Comparison of ENCODE assay signal across 8 cellular contexts in the genomic region with DNA sequence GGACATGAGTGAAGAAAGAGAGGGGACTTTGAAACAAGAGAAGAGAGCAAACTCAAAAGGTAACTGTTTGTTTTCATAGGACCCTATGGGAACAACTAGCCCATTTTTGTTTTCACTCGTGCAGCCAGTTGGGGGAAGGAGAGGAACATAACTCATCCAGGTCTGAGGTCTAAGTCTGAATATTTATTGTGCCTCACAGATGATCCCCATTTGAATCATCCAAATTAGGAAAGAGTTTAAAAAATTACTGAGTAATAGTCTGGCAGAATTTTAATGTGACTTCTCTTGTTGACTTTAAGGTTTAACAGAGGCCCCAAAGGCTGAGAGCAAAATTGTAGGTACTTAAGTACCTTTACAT. TPM values are rescaled to one million over a fixed set of nuclear protein-coding genes. Genes with fewer than 3 reads are reported as not detected.
A peak's percentile ranks its signal among the peaks of the same experiment; 100 is the strongest.
DNase-seq lines count a peak whose midpoint lies in the region; ATAC-seq and TF ChIP-seq lines count a peak whose summit lies in the region.

No MANE protein-coding gene starts in this region.

- POLR2A ChIA-PET in CD8-positive, alpha-beta memory T cell (lab: Charles Lee), result interaction anchor here (1.8 kb wide), 1 partner anchor 37 kb away, joined by 7 read pairs; no protein-coding TSS in a partner anchor

- no peak for TF ChIP-seq CTCF in neutrophil (IDR thresholded peaks at IDR 0.05)

- peak overlapping the region; percentile 87 to 98 (median 92) for H3K4me3 Mint-ChIP-seq in CD8-positive, alpha-beta memory T cell
- H3K4me3 Mint-ChIP-seq in dendritic cell treated with granulocyte-macrophage colony-stimulating factor and Interleukin-4, amounts not matched to agents 40 ng/mL and 50 ng/mL, for 4 days, result peak overlapping the region; percentile 80

- no peaks in the 10 kb centered on the region for H3K9me3 Mint-ChIP-seq in CD8-positive, alpha-beta memory T cell
- H3K9me3 Mint-ChIP-seq in dendritic cell treated with granulocyte-macrophage colony-stimulating factor and Interleukin-4, amounts not matched to agents 40 ng/mL and 50 ng/mL, for 4 days, result no peaks in the 10 kb centered on the region

- no peak for ATAC-seq in GM18511 (IDR thresholded peaks at IDR 0.05; ENCODE audit: unreplicated experiment)
- ATAC-seq in SK-N-SH treated with all-trans-retinoic acid at 6 μM for 48 hours, result no peak

- H3K4me1 Mint-ChIP-seq in CD8-positive, alpha-beta memory T cell, result peaks cover 40 to 56% (median 54%) of the 10 kb centered on the region in 3 donors
- H3K4me1 Mint-ChIP-seq in dendritic cell treated with granulocyte-macrophage colony-stimulating factor and Interleukin-4, amounts not matched to agents 40 ng/mL and 50 ng/mL, for 4 days (ENCODE audit: low read depth), result peaks cover 23% of the 10 kb centered on the region

- no peaks in the 10 kb centered on the region for H3K36me3 ChIP-seq in CD8-positive, alpha-beta memory T cell (ENCODE audit: insufficient read depth, low read length)
- H3K36me3 ChIP-seq in neutrophil, result no peaks in the 10 kb centered on the region

- H3K27me3 ChIP-seq in CD8-positive, alpha-beta memory T cell (ENCODE audit: insufficient read depth, low read length, poor library complexity, severe bottlenecking), result no peaks in the 10 kb centered on the region
- H3K27me3 ChIP-seq in neutrophil, result no peaks in the 10 kb centered on the region

- H3K4me1 ChIP-seq in CD8-positive, alpha-beta memory T cell (ENCODE audit: insufficient read depth, low read length), result peaks cover 32% of the 10 kb centered on the region
- peaks cover 66 to 72% of the 10 kb centered on the region in 2 experiments for H3K4me1 ChIP-seq in neutrophil (ENCODE audit: control insufficient read depth in 1 of 2, insufficient read depth in 1 of 2, low read depth in 1 of 2, low read length in 1 of 2)

- CTCF ChIA-PET in CD8-positive, alpha-beta memory T cell (lab: Charles Lee), result interaction anchor here (1.0 to 2.2 kb wide), 7 partner anchors 9 to 120 kb away, joined by 3 to 8 read pairs (median 3); no protein-coding TSS in a partner anchor

- intact Hi-C loops in dendritic cell treated with granulocyte-macrophage colony-stimulating factor and Interleukin-4, amounts not matched to agents 40 ng/mL and 50 ng/mL, for 4 days (cut with micrococcal nuclease), result no loop called here

- no peak for DNase-seq in CD8-positive, alpha-beta memory T cell
- DNase-seq in Jurkat, Clone E6-1 (ENCODE audit: low read depth, low spot score), result no peak
- DNase-seq in NCI-H526 (lab: John Stamatoyannopoulos, UW) (no peak), KG1 (lab: John Stamatoyannopoulos, UW) (no peak)

- no peaks in the 10 kb centered on the region for H3K27me3 Mint-ChIP-seq in CD8-positive, alpha-beta memory T cell
- H3K27me3 Mint-ChIP-seq in dendritic cell treated with granulocyte-macrophage colony-stimulating factor and Interleukin-4, amounts not matched to agents 40 ng/mL and 50 ng/mL, for 4 days, result no peaks in the 10 kb centered on the region

- no peaks in the 10 kb centered on the region for H3K9me3 ChIP-seq in CD8-positive, alpha-beta memory T cell (ENCODE audit: low read length)
- H3K9me3 ChIP-seq in neutrophil, result no peaks in the 10 kb centered on the region

- H3K27ac Mint-ChIP-seq in CD8-positive, alpha-beta memory T cell, result peak overlapping the region; percentile 97 to 100 (median 100)
- peak overlapping the region; percentile 88 for H3K27ac Mint-ChIP-seq in dendritic cell treated with granulocyte-macrophage colony-stimulating factor and Interleukin-4, amounts not matched to agents 40 ng/mL and 50 ng/mL, for 4 days

- peaks cover 0 to 5% (median 0%) of the 10 kb centered on the region in 3 donors for H3K36me3 Mint-ChIP-seq in CD8-positive, alpha-beta memory T cell
- no peaks in the 10 kb centered on the region for H3K36me3 Mint-ChIP-seq in dendritic cell treated with granulocyte-macrophage colony-stimulating factor and Interleukin-4, amounts not matched to agents 40 ng/mL and 50 ng/mL, for 4 days (ENCODE audit: low read depth)

- peak overlapping the region; percentile 67 for H3K4me3 ChIP-seq in CD8-positive, alpha-beta memory T cell (ENCODE audit: low read length)
- H3K4me3 ChIP-seq in Jurkat, Clone E6-1 (ENCODE audit: low read length), result peak overlapping the region; percentile 57
- peak overlapping the region; percentile 58 to 65 for H3K4me3 ChIP-seq in neutrophil (ENCODE audit: low read depth in 1 of 2, low read length in 1 of 2)

- peak overlapping the region; percentile 99 for H3K27ac ChIP-seq in CD8-positive, alpha-beta memory T cell (ENCODE audit: low read depth, low read length)
- H3K27ac ChIP-seq in neutrophil, result peak overlapping the region; percentile 89

TF ChIP-seq in SK-N-SH treated with all-trans-retinoic acid at 6 μM for 48 hours, 23 proteins besides CTCF, POLR2A, EP300 and RAD21:
- no peak for TF ChIP-seq POU6F1 (CRISPR knock-in tag; IDR thresholded peaks at IDR 0.05; ENCODE audit: borderline replicate concordance, low read depth)

RNA-seq across cellular contexts. Expression of gene TSPAN2, which starts 10.4 kb away (rescaled TPM):
- total RNA-seq in CD8-positive, alpha-beta memory T cell, result 1 to 10 TPM; 1.3 to 2.0 TPM
- polyA plus RNA-seq in CD8-positive, alpha-beta memory T cell, result 7.1 TPM
- polyA plus RNA-seq in Jurkat, Clone E6-1 (2012; ENCODE audit: insufficient read depth, insufficient read length), result 39.9 TPM
